Comparison of ENCODE assay signal across 8 cellular contexts in the genomic region with DNA sequence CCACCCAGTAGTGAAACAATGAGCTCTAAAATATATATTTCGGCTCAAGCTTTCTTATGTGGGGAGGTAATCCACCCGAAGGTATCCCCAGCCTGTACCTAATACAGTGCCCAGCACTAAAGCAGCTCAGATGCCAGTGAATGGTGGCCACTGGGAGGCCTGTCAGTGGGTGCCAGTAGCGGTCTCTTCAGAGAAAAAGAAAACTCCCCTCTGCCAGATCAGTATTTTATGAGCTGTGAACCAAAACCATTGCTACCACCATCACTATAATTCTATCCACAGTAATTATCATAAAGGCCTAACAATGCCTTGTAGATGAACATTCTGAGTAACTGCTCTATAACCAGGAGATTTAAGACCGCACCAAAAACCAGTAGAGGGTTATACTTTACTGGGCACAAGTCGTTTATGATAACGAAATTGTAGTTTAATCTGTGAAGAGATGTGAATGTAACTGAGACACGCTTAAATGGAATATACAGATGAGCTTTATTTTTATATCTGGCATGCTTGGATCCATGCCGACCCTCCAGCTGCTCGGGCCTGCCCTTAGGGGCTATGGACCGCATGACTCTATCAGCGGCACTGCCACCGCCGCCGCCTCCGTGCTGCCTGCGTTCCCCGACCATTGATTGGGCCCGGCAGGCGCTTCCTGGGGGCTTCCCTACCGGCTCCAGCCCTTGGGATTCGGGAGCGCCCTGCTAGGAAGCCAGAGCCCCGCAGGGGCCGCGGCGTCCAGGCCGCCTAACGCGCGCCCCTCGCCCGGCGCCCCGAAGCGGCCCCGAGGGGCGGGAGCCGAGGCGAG. TPM values are rescaled to one million over a fixed set of nuclear protein-coding genes. Genes with fewer than 3 reads are reported as not detected.
DNase-seq lines count a peak whose midpoint lies in the region; ATAC-seq and TF ChIP-seq lines count a peak whose summit lies in the region.

No MANE protein-coding gene starts in this region.

- 20% methylated on average over 8 of the region's 39 CpGs for WGBS in esophagus muscularis mucosa
- WGBS in thymus = 12% methylated on average over 39 of the region's 39 CpGs

- no peak for DNase-seq in AG09309 (ENCODE audit: low read depth)
- peak; percentile 8 for DNase-seq in NCI-H2196 treated with DMSO at 0.1 percent for 48 hours (lab: John Stamatoyannopoulos, UW; ENCODE audit: unreplicated experiment)
- peak; percentile 72 for DNase-seq in activated CD8-positive, alpha-beta memory T cell treated with anti-CD3 and anti-CD28 coated beads, Interleukin-2, amount 50 U/mL, for 48 hours
- no peak for DNase-seq in esophagus muscularis mucosa (ENCODE audit: extremely low spot score)

- H3K27me3 ChIP-seq in esophagus muscularis mucosa (no peaks in the 10 kb centered on the region), muscle layer of duodenum (ENCODE audit: low read depth, low read length) (no peaks in the 10 kb centered on the region), thymus (ENCODE audit: control insufficient read depth, insufficient read depth) (no peaks in the 10 kb centered on the region)

- intact Hi-C loops in esophagus muscularis mucosa (cut with DNase I) = loop anchor here (5.0 to 10.0 kb wide), 2 partner anchors 63 to 156 kb away; a partner anchor contains a TSS

- H3K36me3 ChIP-seq in esophagus muscularis mucosa = no peaks in the 10 kb centered on the region
- H3K36me3 ChIP-seq in muscle layer of duodenum (ENCODE audit: control insufficient read depth in 1 of 2, insufficient read depth in 2 of 2, low read length in 2 of 2) = no peaks in the 10 kb centered on the region
- no peaks in the 10 kb centered on the region for H3K36me3 ChIP-seq in thymus (ENCODE audit: control insufficient read depth, insufficient read depth)

- peaks cover 32 to 48% (median 44%) of the 10 kb centered on the region in 4 donors for H3K4me1 ChIP-seq in esophagus muscularis mucosa
- peaks cover 16 to 25% of the 10 kb centered on the region in 2 donors for H3K4me1 ChIP-seq in muscle layer of duodenum (ENCODE audit: control insufficient read depth in 1 of 2, insufficient read depth in 2 of 2, low read length in 2 of 2)
- no peaks in the 10 kb centered on the region for H3K4me1 ChIP-seq in thymus (ENCODE audit: control insufficient read depth, insufficient read depth, low read length)

- no peak for TF ChIP-seq EP300 in esophagus muscularis mucosa (IDR thresholded peaks at IDR 0.05)

- H3K27ac ChIP-seq in esophagus muscularis mucosa (replicated peaks in 1 of 4) (peak overlapping the region; percentile 91 to 98 (median 98)), muscle layer of duodenum (ENCODE audit: low read length) (peak overlapping the region; percentile 87), thymus (ENCODE audit: low read depth) (peak overlapping the region; percentile 89)

- no peak for TF ChIP-seq POLR2A in esophagus muscularis mucosa (IDR thresholded peaks at IDR 0.05; ENCODE audit: low read depth)

- H3K4me3 ChIP-seq in AG09309 (ENCODE audit: control insufficient read depth, low read depth, low read length) = peak overlapping the region; percentile 91
- peak overlapping the region; percentile 78 to 94 (median 88) for H3K4me3 ChIP-seq in esophagus muscularis mucosa
- H3K4me3 ChIP-seq in muscle layer of duodenum (ENCODE audit: low read depth in 1 of 2, low read length in 2 of 2) = peak overlapping the region; percentile 53 to 67
- peak overlapping the region; percentile 89 for H3K4me3 ChIP-seq in thymus (ENCODE audit: low read length)

- ATAC-seq in GM18520 (IDR thresholded peaks at IDR 0.05; ENCODE audit: unreplicated experiment) (peak; percentile 18), HG03039 (IDR thresholded peaks at IDR 0.05; ENCODE audit: unreplicated experiment) (peak; percentile 26)

- TF ChIP-seq CTCF in AG09309 (IDR thresholded peaks at IDR 0.05; ENCODE audit: control insufficient read depth, insufficient read depth, low read depth, low read length, missing control alignments) (peak; percentile 13), esophagus muscularis mucosa (IDR thresholded peaks at IDR 0.05) (peak in 1 of 3 experiments; percentile 7)

- H3K9me3 ChIP-seq in esophagus muscularis mucosa (no peaks in the 10 kb centered on the region), muscle layer of duodenum (ENCODE audit: control insufficient read depth in 1 of 2, low read length in 2 of 2) (no peaks in the 10 kb centered on the region), thymus (ENCODE audit: control insufficient read depth) (no peaks in the 10 kb centered on the region)

RNA-seq across cellular contexts. Expression of a gene that starts 0.6 kb away (rescaled TPM):
- total RNA-seq in esophagus muscularis mucosa = 10 to 100 TPM; 31.6 to 42.1 (median 39.7) TPM
- polyA plus RNA-seq in thymus = 26.0 TPM

Comparison
In these comparisons a context has a peak if more than half of its experiments do, and no peak if none do; other contexts are left out.
1. DNase-seq: peak in NCI-H2196 treated with DMSO at 0.1 percent for 48 hours (single experiment) and activated CD8-positive, alpha-beta memory T cell treated with anti-CD3 and anti-CD28 coated beads, Interleukin-2, amount 50 U/mL, for 48 hours (single experiment); none in AG09309 (single experiment) and esophagus muscularis mucosa (single experiment).
2. Peak in every context shown above with its lines, with median percentiles within 50 percentile points of each other: H3K4me3 ChIP-seq and H3K27ac ChIP-seq.